8 cellular contexts compared by ENCODE assay signal in the genomic region with DNA sequence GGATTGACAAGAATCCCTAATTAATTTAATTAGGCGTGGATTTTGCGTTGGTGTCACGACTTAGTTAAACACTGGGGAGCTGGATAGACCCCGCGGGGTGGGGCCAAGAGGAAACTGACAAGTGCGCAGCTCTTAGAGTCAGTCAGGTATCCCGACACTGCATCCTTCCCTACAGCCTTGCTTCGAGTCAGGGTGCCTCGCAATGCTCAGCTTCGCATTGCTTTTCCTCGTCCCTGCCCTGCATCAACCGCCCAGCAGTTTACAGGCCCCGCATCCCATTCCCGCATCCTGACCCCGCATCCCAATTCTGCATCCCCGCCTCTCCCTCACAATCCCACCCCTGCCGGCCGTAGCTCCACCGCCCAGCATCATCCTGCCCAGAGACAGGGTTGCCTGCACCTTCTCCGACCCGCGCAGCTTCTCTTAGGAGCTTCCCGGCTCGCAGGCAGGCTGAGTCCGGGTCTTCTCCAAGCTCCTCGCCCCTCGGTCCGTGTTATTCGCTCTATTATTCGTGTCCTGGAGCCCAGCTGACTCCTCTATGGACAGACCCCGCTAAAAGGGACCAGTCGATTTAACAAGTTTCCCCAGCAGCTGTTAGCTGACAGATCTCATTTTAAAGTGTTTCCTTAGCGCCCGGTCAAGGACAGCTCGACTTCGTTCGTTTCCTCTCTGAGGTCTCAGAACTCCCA. TPM values are rescaled to one million over a fixed set of nuclear protein-coding genes. Genes with fewer than 3 reads are reported as not detected.
A peak's percentile ranks its signal among the peaks of the same experiment; 100 is the strongest.
DNase-seq lines count a peak whose midpoint lies in the region; FAIRE-seq and TF ChIP-seq lines count a peak whose summit lies in the region.

No MANE protein-coding gene starts in this region.

- H3F3A ChIP-seq in smooth muscle cell (ENCODE audit: low read depth), result no peaks in the 10 kb centered on the region

- DNase-seq in AG09309 (ENCODE audit: low read depth), result no peak
- peak; percentile 51 for DNase-seq in GM06990 (ENCODE audit: extremely low read depth, insufficient read length)
- DNase-seq in OCI-LY7 (ENCODE audit: low spot score), result peak; percentile 49
- peak in 1 of 2 experiments; percentile 75 for DNase-seq in H1 (ENCODE audit: low read depth in 1 of 2, low spot score in 2 of 2)
- no peak for DNase-seq in smooth muscle cell (lab: John Stamatoyannopoulos, UW; ENCODE audit: unreplicated experiment)
- DNase-seq in inferior parietal cortex (ENCODE audit: extremely low spot score), result no peak
- no peak for DNase-seq in activated CD4-positive, CD25-positive, alpha-beta regulatory T cell treated with anti-CD3 and anti-CD28 coated beads, Interleukin-2, amount 50 U/mL, for 72 hours
- DNase-seq in mucosa of gallbladder (ENCODE audit: low spot score), result no peak

- CTCF ChIA-PET in OCI-LY7 (lab: Charles Lee; ENCODE audit: unreplicated experiment) (interaction anchor here (0.6 kb wide), 1 partner anchor 64 kb away, joined by 3 read pairs; no protein-coding TSS in a partner anchor), H1 (lab: Charles Lee; ENCODE audit: partially characterized antibody) (interaction anchor here (0.6 to 5.7 kb wide), 5 partner anchors 12 to 537 kb away, joined by 3 to 43 read pairs (median 6); no protein-coding TSS in a partner anchor)

- H3K79me1 ChIP-seq in H1 (ENCODE audit: low read depth, low read length), result no peaks in the 10 kb centered on the region

- H4K20me1 ChIP-seq in OCI-LY7 (ENCODE audit: insufficient read depth, low read length), result peaks cover 8% of the 10 kb centered on the region; the same call in 1 of the 2 replicates
- peaks cover 0 to 15% of the 10 kb centered on the region in 2 experiments for H4K20me1 ChIP-seq in H1 (replicated peaks in 1 of 2; ENCODE audit: control insufficient read depth in 1 of 2, insufficient read depth in 2 of 2, low read length in 2 of 2)
- H4K20me1 ChIP-seq in smooth muscle cell (ENCODE audit: low read depth), result no peaks in the 10 kb centered on the region

- no peak overlapping the region for H3K56ac ChIP-seq in H1 (replicated peaks; ENCODE audit: insufficient read length, low read depth, low read length)

- H3K9ac ChIP-seq in H1 (replicated peaks in 1 of 4; ENCODE audit: extremely low read depth in 1 of 4, low read depth in 3 of 4, low read length in 3 of 4) (no peak overlapping the region), smooth muscle cell (ENCODE audit: low read depth) (no peak overlapping the region)

- H2BK120ac ChIP-seq in H1 (replicated peaks; ENCODE audit: low read depth, low read length), result no peak overlapping the region

- H2BK5ac ChIP-seq in H1 (ENCODE audit: low read depth, low read length), result no peak overlapping the region

- H3K4me2 ChIP-seq in OCI-LY7 (ENCODE audit: low read length), result peak overlapping the region; percentile 100
- H3K4me2 ChIP-seq in H1 (ENCODE audit: insufficient read depth in 1 of 2, low read depth in 2 of 2, low read length in 2 of 2), result peak overlapping the region; percentile 84 to 99
- H3K4me2 ChIP-seq in smooth muscle cell, result peak overlapping the region; percentile 88

- H3K4me3 ChIP-seq in AG09309 (ENCODE audit: control insufficient read depth, low read depth, low read length), result peak overlapping the region; percentile 88
- peak overlapping the region; percentile 59 for H3K4me3 ChIP-seq in GM06990 (replicated peaks; ENCODE audit: low read depth, low read length)
- peak overlapping the region; percentile 90 for H3K4me3 ChIP-seq in OCI-LY7 (ENCODE audit: low read depth, low read length, poor library complexity, severe bottlenecking)
- H3K4me3 ChIP-seq in H1 (ENCODE audit: extremely low read depth in 1 of 4, insufficient read depth in 2 of 4, low read depth in 3 of 4, low read length in 4 of 4), result peak overlapping the region; percentile 34 to 78 (median 44); a peak in 7 of 8 replicates
- peak overlapping the region; percentile 57 for H3K4me3 ChIP-seq in smooth muscle cell

- peaks cover 34% of the 10 kb centered on the region; the same call in 1 of the 2 replicates for H3K23me2 ChIP-seq in H1 (ENCODE audit: low read depth, low read length)

- H3K18ac ChIP-seq in H1 (ENCODE audit: extremely low read depth, low read length), result no peak overlapping the region; the same call in 1 of the 2 replicates

- no peak overlapping the region for H3K14ac ChIP-seq in H1 (ENCODE audit: insufficient read length)

- intact Hi-C loops in OCI-LY7 (cut with micrococcal nuclease; ENCODE audit: unreplicated experiment), result loop anchor here (5.0 kb wide), 1 partner anchor 535 kb away; a partner anchor contains a TSS

- no peak for FAIRE-seq in H1 (lab: Jason Lieb, UNC)

- no peak overlapping the region for H2BK12ac ChIP-seq in H1 (ENCODE audit: low read depth, low read length)

- no peak overlapping the region for H3K23ac ChIP-seq in H1 (ENCODE audit: insufficient read length)

- TF ChIP-seq RAD21 in H1 (IDR thresholded peaks at IDR 0.05 in 1 of 2, conservative IDR thresholded peaks at IDR 0.05 in 1 of 2; ENCODE audit: low read depth in 2 of 2, low read length in 2 of 2), result no peak

- no peak for TF ChIP-seq POLR2A in H1 (IDR thresholded peaks at IDR 0.05; ENCODE audit: control extremely low read depth in 1 of 2, low read depth in 2 of 2, low read length in 2 of 2)

- H2AFZ ChIP-seq in OCI-LY7 (ENCODE audit: low read length) (peak overlapping the region; percentile 97; the same call in 1 of the 2 replicates), H1 (ENCODE audit: low read length) (no peak overlapping the region), smooth muscle cell (ENCODE audit: low read depth) (peak overlapping the region; percentile 4)

- POLR2A ChIA-PET in OCI-LY7 (lab: Charles Lee) (interaction anchor here (0.6 to 5.0 kb wide), 6 partner anchors 14 to 273 kb away, joined by 3 to 56 read pairs (median 3); no protein-coding TSS in a partner anchor), H1 (lab: Charles Lee; ENCODE audit: partially characterized antibody) (interaction anchor here (0.9 to 1.7 kb wide), 4 partner anchors 9 to 607 kb away, joined by 3 to 9 read pairs (median 5); no protein-coding TSS in a partner anchor)

- H3K27ac ChIP-seq in OCI-LY7 (ENCODE audit: low read depth, low read length, poor library complexity, severe bottlenecking) (no peak overlapping the region), H1 (ENCODE audit: low read depth, low read length) (no peak overlapping the region), smooth muscle cell (ENCODE audit: low read depth) (no peak overlapping the region)

- no peak overlapping the region for H4K91ac ChIP-seq in H1 (replicated peaks; ENCODE audit: insufficient read length, low read length)

- no peak for TF ChIP-seq EP300 in H1 (IDR thresholded peaks at IDR 0.05; ENCODE audit: borderline replicate concordance in 1 of 2, low read depth in 2 of 2, low read length in 2 of 2)

- no TSS peak for BruUV-seq in OCI-LY7 (replicated peaks; lab: Mats Ljungman, UMichigan)

- TF ChIP-seq CTCF in AG09309 (IDR thresholded peaks at IDR 0.05; ENCODE audit: control insufficient read depth, insufficient read depth, low read depth, low read length, missing control alignments), result no peak
- no peak for TF ChIP-seq CTCF in GM06990 (IDR thresholded peaks at IDR 0.05; ENCODE audit: insufficient read depth, low read length, poor library complexity, severe bottlenecking)
- TF ChIP-seq CTCF in OCI-LY7 (conservative IDR thresholded peaks at IDR 0.05; ENCODE audit: low read length), result no peak
- no peak for TF ChIP-seq CTCF in H1 (IDR thresholded peaks at IDR 0.05; ENCODE audit: control extremely low read depth in 1 of 3, insufficient read depth in 1 of 3, low read depth in 1 of 3, low read length in 3 of 3)
- no peak for TF ChIP-seq CTCF in smooth muscle cell (IDR thresholded peaks at IDR 0.05; ENCODE audit: borderline replicate concordance, insufficient read depth, poor library complexity, severe bottlenecking)

- H3K4ac ChIP-seq in H1 (replicated peaks; ENCODE audit: insufficient read length, low read depth, low read length), result no peak overlapping the region

- H4K8ac ChIP-seq in H1 (ENCODE audit: extremely low read depth, insufficient read depth, low read length), result no peak overlapping the region

- H2BK20ac ChIP-seq in H1 (ENCODE audit: low read length), result no peak overlapping the region

- H3K79me2 ChIP-seq in OCI-LY7 (ENCODE audit: insufficient read depth, low read depth, low read length) (peaks cover 21% of the 10 kb centered on the region), H1 (ENCODE audit: control insufficient read depth in 1 of 2, insufficient read depth in 2 of 2, low read length in 2 of 2) (peaks cover 0 to 14% of the 10 kb centered on the region in 2 experiments; a peak in 2 of 4 replicates), smooth muscle cell (ENCODE audit: low read depth) (peaks cover 13% of the 10 kb centered on the region)

- H3K27me3 ChIP-seq in GM06990 (replicated peaks; ENCODE audit: control insufficient read depth, insufficient read depth, low read length) (no peaks in the 10 kb centered on the region; the same call in 1 of the 2 replicates), H1 (replicated peaks in 1 of 4; ENCODE audit: control insufficient read depth in 3 of 4, extremely low read depth in 1 of 4, insufficient read depth in 3 of 4, low read length in 3 of 4) (peaks cover 50 to 75% (median 67%) of the 10 kb centered on the region in 4 experiments), smooth muscle cell (ENCODE audit: low read depth) (peaks cover 74% of the 10 kb centered on the region)

- H3K4me1 ChIP-seq in OCI-LY7 (ENCODE audit: insufficient read depth, low read length, poor library complexity, severe bottlenecking), result peaks cover 34% of the 10 kb centered on the region
- peaks cover 0 to 18% (median 13%) of the 10 kb centered on the region in 4 experiments; a peak in 6 of 7 replicates for H3K4me1 ChIP-seq in H1 (replicated peaks in 1 of 4; ENCODE audit: control insufficient read depth in 3 of 4, insufficient read depth in 4 of 4, low read length in 3 of 4)
- peaks cover 20% of the 10 kb centered on the region for H3K4me1 ChIP-seq in smooth muscle cell (ENCODE audit: low read depth)

- no peak overlapping the region for H2BK15ac ChIP-seq in H1 (ENCODE audit: low read length)

- H3K36me3 ChIP-seq in GM06990 (ENCODE audit: control insufficient read depth, insufficient read depth, low read length) (no peaks in the 10 kb centered on the region), OCI-LY7 (ENCODE audit: insufficient read depth, low read length) (peaks cover 3% of the 10 kb centered on the region; the same call in 1 of the 2 replicates), H1 (ENCODE audit: control insufficient read depth in 2 of 4, insufficient read depth in 4 of 4, low read length in 3 of 4) (no peaks in the 10 kb centered on the region), smooth muscle cell (ENCODE audit: low read depth) (no peaks in the 10 kb centered on the region)

- H3K9me3 ChIP-seq in OCI-LY7 (ENCODE audit: low read length) (0 out of 2 replicates have a peak, but pooled peaks cover under 1% of the 10 kb centered on the region), H1 (ENCODE audit: insufficient read depth in 2 of 2, low read depth in 1 of 2, low read length in 1 of 2) (no peaks in the 10 kb centered on the region), smooth muscle cell (replicated peaks; ENCODE audit: low read depth) (no peaks in the 10 kb centered on the region)

- H2AK5ac ChIP-seq in H1 (ENCODE audit: low read depth, low read length), result no peak overlapping the region

- H3K9me2 ChIP-seq in OCI-LY7 (ENCODE audit: insufficient read depth, low read length), result no peaks in the 10 kb centered on the region

- 1% methylated on average over 37 of the region's 37 CpGs; no CpG with 5 or more reads in 1 of the 2 experiments for WGBS in H1 (ENCODE audit: extremely low coverage in 1 of 2, insufficient coverage in 1 of 2, insufficient read length in 1 of 2, insufficient replicate concordance in 2 of 2, low coverage in 1 of 2, low lambda C conversion rate in 2 of 2, missing lambda C conversion rate in 1 of 2), 2 experiments
- WGBS in smooth muscle cell (ENCODE audit: low lambda C conversion rate), result under 1% methylated on average over 36 of the region's 37 CpGs

- H4K5ac ChIP-seq in H1 (ENCODE audit: insufficient read length, low read depth, low read length), result no peak overlapping the region

RNA-seq across cellular contexts. Expression of a gene that starts 0.7 kb away (rescaled TPM):
- total RNA-seq in OCI-LY7 (2014; rRNA removed; shearing (Covaris generic)), result 0.33 and 0.57 TPM in 2 replicates
- total RNA-seq in OCI-LY7 (2022) (1.2 and 1.9 TPM in 2 replicates), smooth muscle cell (1.2 and 1.4 TPM in 2 replicates), mucosa of gallbladder (not detected)
- total RNA-seq in H1 (2021; fragmentation: NEBNext Ultra II Directional; extraction: Animal tissue kit (Norgen Biotek cat#: 25700)), result 0.11 and 0.29 TPM in 2 replicates
- polyA plus RNA-seq in H1 (2011; rRNA removed) (0.03 TPM in 2 replicates), smooth muscle cell (1.6 and 3.1 TPM in 2 replicates)
- polyA plus RNA-seq in H1 (2011; cell fraction: cytosol; rRNA removed), result 0.04 TPM
- polyA plus RNA-seq in H1 (2011; cell fraction: nucleus; rRNA removed), result 0.10 TPM
- 0.04 to 0.12 TPM (median 0.08 TPM) in 3 of 4 replicates, not detected in the other for polyA plus RNA-seq in H1 (2012, experiment 1 of 2)
- not detected for polyA plus RNA-seq in H1 (2012, experiment 2 of 2)
- polyA plus RNA-seq in H1 (2013, experiment 1 of 2), result 0.18 TPM
- 0.06 TPM for polyA plus RNA-seq in H1 (2013, experiment 2 of 2)
- 0.10 TPM in 1 of 2 replicates, not detected in the other for polyA minus RNA-seq in H1 (2011; rRNA and poly(A)+ RNA removed)
- not detected for polyA minus RNA-seq in H1 (2011; cell fraction: cytosol; rRNA and poly(A)+ RNA removed)
- polyA minus RNA-seq in H1 (2011; cell fraction: nucleus; rRNA and poly(A)+ RNA removed), result not detected

RNA-seq across cellular contexts. Expression of a gene that starts 3.0 kb away (rescaled TPM):
- total RNA-seq in OCI-LY7 (2014; rRNA removed; shearing (Covaris generic)), result 78.1 and 97.4 TPM in 2 replicates
- total RNA-seq in OCI-LY7 (2022) (76.3 and 77.7 TPM in 2 replicates), smooth muscle cell (43.9 and 45.1 TPM in 2 replicates), mucosa of gallbladder (30.4 TPM)
- total RNA-seq in H1 (2021; fragmentation: NEBNext Ultra II Directional; extraction: Animal tissue kit (Norgen Biotek cat#: 25700)), result 27.9 and 29.5 TPM in 2 replicates
- polyA plus RNA-seq in H1 (2011; rRNA removed) (1.6 and 2.0 TPM in 2 replicates), smooth muscle cell (18.5 and 23.8 TPM in 2 replicates)
- 5.4 TPM for polyA plus RNA-seq in H1 (2011; cell fraction: cytosol; rRNA removed)
- 4.0 TPM for polyA plus RNA-seq in H1 (2011; cell fraction: nucleus; rRNA removed)
- polyA plus RNA-seq in H1 (2012, experiment 1 of 2), result 18.4 to 20.9 TPM (median 19.2 TPM) in 4 replicates
- polyA plus RNA-seq in H1 (2012, experiment 2 of 2), result 1.1 TPM
- 23.7 TPM for polyA plus RNA-seq in H1 (2013, experiment 1 of 2)
- polyA plus RNA-seq in H1 (2013, experiment 2 of 2), result 22.1 TPM
- 8.3 and 15.4 TPM in 2 replicates for polyA minus RNA-seq in H1 (2011; rRNA and poly(A)+ RNA removed)
- 10.4 TPM for polyA minus RNA-seq in H1 (2011; cell fraction: cytosol; rRNA and poly(A)+ RNA removed)
- 28.0 TPM for polyA minus RNA-seq in H1 (2011; cell fraction: nucleus; rRNA and poly(A)+ RNA removed)

Comparison
In these comparisons a context has a peak if more than half of its experiments do, and no peak if none do; other contexts are left out.
1. DNase-seq: peak in GM06990 (single experiment) and OCI-LY7 (single experiment); none in AG09309 (single experiment), smooth muscle cell (single experiment), inferior parietal cortex (single experiment), activated CD4-positive, CD25-positive, alpha-beta regulatory T cell treated with anti-CD3 and anti-CD28 coated beads, Interleukin-2, amount 50 U/mL, for 72 hours (single experiment) and mucosa of gallbladder (single experiment).
2. Peak in every context shown above with its lines, with median percentiles within 50 percentile points of each other: H3K4me3 ChIP-seq and H3K4me2 ChIP-seq.